ENCODE assay signal across 8 cellular contexts in genomic region chr2:207840101-207840500, GRCh38.
"Had no signal": no experiment of that assay in that cellular context is flagged by ENCODE, and none has a peak within 500 bp of the region (broad histone marks: within the 10 kb centered on the region; RNA-seq: fewer than 3 reads in every experiment).

No MANE protein-coding gene starts in this region.

- H3K27ac Mint-ChIP-seq: GM23338, HFFc6 had no signal

- H3K9me3 Mint-ChIP-seq: GM23338, HFFc6 had no signal

- H3K4me2 ChIP-seq: GM23338 had no signal

- H3K27ac ChIP-seq: HL-60 had no signal

- H3K4me3 Mint-ChIP-seq: GM23338, HFFc6 had no signal

- FAIRE-seq: K562 had no signal

- H3K36me3 ChIP-seq: HAP-1 had no signal

- H3K4me3 ChIP-seq: GM23338, HAP-1, K562 had no signal

- DNase-seq: H7, HFFc6, IMR-90 had no signal

- ATAC-seq: GM23338, HCT116, K562 had no signal

- H2AFZ ChIP-seq: GM23338 had no signal

- H3K9me3 ChIP-seq: HAP-1 had no signal
